ENCODE assay signal across 8 cellular contexts in genomic region chr13:27450921-27451461, GRCh38. TPM values are rescaled to one million over a fixed set of nuclear protein-coding genes. Genes with fewer than 3 reads are reported as not detected.
DNase-seq lines count a peak whose midpoint lies in the region; ATAC-seq and TF ChIP-seq lines count a peak whose summit lies in the region.

No MANE protein-coding gene starts in this region.

- POLR2A ChIA-PET in activated CD8-positive, alpha-beta T cell treated with anti-CD3 and anti-CD28 coated beads, Interleukin-2, amount 10 ng/mL, durations not matched to agents 7 days and 5 days (lab: Charles Lee), result interaction anchor here (0.7 to 10.0 kb wide), 6 partner anchors 11 to 170 kb away, joined by 3 to 156 read pairs (median 4); partner anchors contain the start of genes GTF3A and LNX2

- WGBS in esophagus, 2 donors, result 0 to 1% methylated on average over 34 of the region's 34 CpGs
- 1 to 2% methylated on average over 25 to 34 of the region's 34 CpGs for WGBS in testis, 2 donors

- intact Hi-C loops in testis (cut with DNase I; ENCODE audit: low total_unique reads), result no loop called here

- H3K9me3 ChIP-seq in esophagus (ENCODE audit: control insufficient read depth in 2 of 2, insufficient read depth in 1 of 2, low read depth in 1 of 2, low read length in 1 of 2) (no peaks in the 10 kb centered on the region), mucosa of rectum (ENCODE audit: control insufficient read depth in 2 of 2, low read length in 2 of 2) (no peaks in the 10 kb centered on the region), testis (no peaks in the 10 kb centered on the region)

- no peak for TF ChIP-seq POLR2A in testis (IDR thresholded peaks at IDR 0.05)

- no peak for TF ChIP-seq CTCF in testis (IDR thresholded peaks at IDR 0.05)

- peak overlapping the region; percentile 93 for H3K27ac Mint-ChIP-seq in activated CD8-positive, alpha-beta T cell treated with anti-CD3 and anti-CD28 coated beads, Interleukin-2, amount 10 ng/mL, durations not matched to agents 7 days and 5 days

- peak overlapping the region; percentile 97 to 100 for H3K27ac ChIP-seq in esophagus (ENCODE audit: low read depth in 2 of 2, low read length in 1 of 2)
- peak overlapping the region; percentile 99 to 100 for H3K27ac ChIP-seq in mucosa of rectum (ENCODE audit: low read depth in 2 of 2, low read length in 2 of 2)
- H3K27ac ChIP-seq in testis, result peak overlapping the region; percentile 98

- ATAC-seq in activated CD8-positive, alpha-beta T cell treated with anti-CD3 and anti-CD28 coated beads, Interleukin-2, amount 10 ng/mL, durations not matched to agents 7 days and 5 days, result peak; percentile 7
- no peak for ATAC-seq in GM21717 (IDR thresholded peaks at IDR 0.05; ENCODE audit: unreplicated experiment)

- H3K9ac ChIP-seq in mucosa of rectum (ENCODE audit: low read depth in 1 of 2, low read length in 2 of 2), result peak overlapping the region; percentile 95 to 99

- H3K4me1 Mint-ChIP-seq in activated CD8-positive, alpha-beta T cell treated with anti-CD3 and anti-CD28 coated beads, Interleukin-2, amount 10 ng/mL, durations not matched to agents 7 days and 5 days (ENCODE audit: low read depth), result peaks cover 57% of the 10 kb centered on the region

- H3K4me3 ChIP-seq in esophagus (ENCODE audit: low read depth in 1 of 2, low read length in 2 of 2) (peak overlapping the region; percentile 90 to 92), mucosa of rectum (ENCODE audit: low read length in 2 of 2) (peak overlapping the region; percentile 97 to 98), testis (peak overlapping the region; percentile 91 to 98)

- CTCF ChIA-PET in activated CD8-positive, alpha-beta T cell treated with anti-CD3 and anti-CD28 coated beads, Interleukin-2, amount 10 ng/mL, durations not matched to agents 7 days and 5 days (lab: Charles Lee), result interaction anchor here (1.0 to 2.5 kb wide), 6 partner anchors 9 to 376 kb away, joined by 3 to 10 read pairs (median 5); partner anchors contain the start of genes LNX2 and POLR1D

- no peaks in the 10 kb centered on the region for H3K9me3 Mint-ChIP-seq in activated CD8-positive, alpha-beta T cell treated with anti-CD3 and anti-CD28 coated beads, Interleukin-2, amount 10 ng/mL, durations not matched to agents 7 days and 5 days (ENCODE audit: insufficient read depth)

- no peaks in the 10 kb centered on the region for H3K27me3 ChIP-seq in esophagus (ENCODE audit: control insufficient read depth in 1 of 2, insufficient read depth in 2 of 2, low read length in 2 of 2)
- H3K27me3 ChIP-seq in mucosa of rectum (ENCODE audit: control insufficient read depth in 2 of 2, insufficient read depth in 2 of 2, low read length in 2 of 2), result no peaks in the 10 kb centered on the region
- H3K27me3 ChIP-seq in testis, result no peaks in the 10 kb centered on the region

- no peaks in the 10 kb centered on the region for H3K27me3 Mint-ChIP-seq in activated CD8-positive, alpha-beta T cell treated with anti-CD3 and anti-CD28 coated beads, Interleukin-2, amount 10 ng/mL, durations not matched to agents 7 days and 5 days (ENCODE audit: low read depth)

- H3K4me1 ChIP-seq in esophagus (ENCODE audit: control insufficient read depth in 2 of 2, insufficient read depth in 2 of 2, low read length in 1 of 2), result peaks cover 2 to 5% of the 10 kb centered on the region in 2 donors
- H3K4me1 ChIP-seq in mucosa of rectum (ENCODE audit: control insufficient read depth in 2 of 2, insufficient read depth in 2 of 2, low read length in 2 of 2), result peaks cover 19 to 26% of the 10 kb centered on the region in 2 donors
- peaks cover 29% of the 10 kb centered on the region for H3K4me1 ChIP-seq in testis

- peak overlapping the region; percentile 91 for H3K4me3 Mint-ChIP-seq in activated CD8-positive, alpha-beta T cell treated with anti-CD3 and anti-CD28 coated beads, Interleukin-2, amount 10 ng/mL, durations not matched to agents 7 days and 5 days

- H3K36me3 ChIP-seq in esophagus (ENCODE audit: control insufficient read depth in 2 of 2, insufficient read depth in 2 of 2, low read length in 1 of 2) (no peaks in the 10 kb centered on the region), mucosa of rectum (ENCODE audit: control insufficient read depth in 2 of 2, insufficient read depth in 2 of 2, low read length in 2 of 2) (no peaks in the 10 kb centered on the region), testis (ENCODE audit: low read depth, missing control alignments) (no peaks in the 10 kb centered on the region)

- DNase-seq in Daoy (ENCODE audit: low read depth), result peak; percentile 9
- DNase-seq in NAMALWA (ENCODE audit: low spot score), result peak; percentile 29
- DNase-seq in activated CD8-positive, alpha-beta T cell treated with anti-CD3 and anti-CD28 coated beads, Interleukin-2, amount 10 ng/mL, durations not matched to agents 7 days and 5 days, result no peak
- DNase-seq in testis, result peak; percentile 54
- no peak for DNase-seq in NK-92 (lab: John Stamatoyannopoulos, UW; ENCODE audit: unreplicated experiment)

- peaks cover 6% of the 10 kb centered on the region for H3K36me3 Mint-ChIP-seq in activated CD8-positive, alpha-beta T cell treated with anti-CD3 and anti-CD28 coated beads, Interleukin-2, amount 10 ng/mL, durations not matched to agents 7 days and 5 days (ENCODE audit: low read depth)

RNA-seq across cellular contexts. Expression of gene MTIF3, which starts 0.6 kb away (rescaled TPM):
- total RNA-seq in Daoy (2014; rRNA removed; shearing (Covaris generic)), result 48.3 and 63.1 TPM in 2 replicates
- total RNA-seq in activated CD8-positive, alpha-beta T cell treated with anti-CD3 and anti-CD28 coated beads, Interleukin-2, amount 10 ng/mL, durations not matched to agents 7 days and 5 days, result 10 to 100 TPM; 39.9 to 44.7 TPM
- polyA plus RNA-seq in esophagus (10 to 100 TPM; 54.9 to 62.1 TPM), testis (ENCODE audit: insufficient read depth, low read depth, low replicate concordance) (94.2 TPM)
- total RNA-seq in testis, result 100 to 1,000 TPM in 1 of 2 donors, 10 to 100 TPM in 1; 87.6 to 141 TPM

RNA-seq across cellular contexts. Expression of gene GTF3A, which starts 26.6 kb away (rescaled TPM):
- 85.2 and 91.6 TPM in 2 replicates for total RNA-seq in Daoy (2014; rRNA removed; shearing (Covaris generic))
- 100 to 1,000 TPM; 227 to 233 TPM for total RNA-seq in activated CD8-positive, alpha-beta T cell treated with anti-CD3 and anti-CD28 coated beads, Interleukin-2, amount 10 ng/mL, durations not matched to agents 7 days and 5 days
- 100 to 1,000 TPM in 1 of 2 donors, 10 to 100 TPM in 1; 80.4 to 147 TPM for polyA plus RNA-seq in esophagus
- 10 to 100 TPM; 73.2 to 75.7 TPM for total RNA-seq in testis
- polyA plus RNA-seq in testis (ENCODE audit: insufficient read depth, low read depth, low replicate concordance), result 82.6 TPM

Comparison
In these comparisons a context has a peak if more than half of its experiments do, and no peak if none do; other contexts are left out.
1. DNase-seq: peak in Daoy (single experiment), NAMALWA (single experiment) and testis (single experiment); none in activated CD8-positive, alpha-beta T cell treated with anti-CD3 and anti-CD28 coated beads, Interleukin-2, amount 10 ng/mL, durations not matched to agents 7 days and 5 days (single experiment) and NK-92 (single experiment).
2. Peak in every context shown above with its lines, with median percentiles within 50 percentile points of each other: H3K27ac ChIP-seq and H3K4me3 ChIP-seq.